Comparison of ENCODE assay signal across 16 cellular contexts in the genomic region with DNA sequence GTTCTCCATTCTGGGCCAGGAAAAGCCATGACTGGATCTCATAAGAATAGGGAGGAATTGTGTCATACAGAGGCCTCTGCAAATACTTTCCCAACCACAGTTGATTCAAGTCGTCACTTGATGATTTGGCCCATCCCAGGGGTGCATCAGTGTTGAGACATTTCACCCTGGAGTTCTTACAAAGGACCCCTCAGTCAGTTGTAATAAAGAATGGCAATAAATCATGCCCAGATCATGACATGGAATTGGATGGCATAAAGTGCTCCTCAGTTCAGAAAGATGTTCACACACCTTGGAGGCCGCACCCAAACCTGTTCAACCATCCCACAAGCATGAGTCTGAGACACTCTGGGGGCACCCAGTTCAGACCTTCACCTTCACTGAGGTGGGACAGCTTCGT.
DNase-seq lines count a peak whose midpoint lies in the region; ATAC-seq and TF ChIP-seq lines count a peak whose summit lies in the region.
"Had no signal": no experiment of that assay in that cellular context is flagged by ENCODE, and none has a peak within 500 bp of the region (broad histone marks: within the 10 kb centered on the region; RNA-seq: fewer than 3 reads in every experiment).

No MANE protein-coding gene starts in this region.

- no peak overlapping the region for H3K4me2 ChIP-seq in PC-3 (ENCODE audit: low read length)
- H3K4me2 ChIP-seq in fibroblast of lung (ENCODE audit: extremely low read depth, insufficient read depth, low read length) = no peak overlapping the region
- H3K4me2 ChIP-seq: BLaER1 had no signal

- 84 to 88% methylated on average over 3 of the region's 3 CpGs for WGBS in sigmoid colon, 2 donors

- no peaks in the 10 kb centered on the region for H3K27me3 Mint-ChIP-seq in activated CD4-positive, alpha-beta memory T cell treated with anti-CD3 and anti-CD28 coated beads, Interleukin-2, amount 10 ng/mL, durations not matched to agents 7 days and 5 days
- H3K27me3 Mint-ChIP-seq in natural killer cell treated with Interleukin-12 subunit alpha and Interleukin-12 subunit beta and Interleukin-15 and Interleukin-18, amount 100 ng/mL, for 72 hours = no peaks in the 10 kb centered on the region
- H3K27me3 Mint-ChIP-seq: T-cell had no signal

- ATAC-seq in PC-3 = no peak
- ATAC-seq in natural killer cell treated with Interleukin-12 subunit alpha and Interleukin-12 subunit beta and Interleukin-15 and Interleukin-18, amount 100 ng/mL, for 72 hours = no peak
- ATAC-seq: Panc1, T-cell had no signal

- no TSS peak for BruUV-seq in PC-3 (replicated peaks; lab: Mats Ljungman, UMichigan)

- peaks cover 7% of the 10 kb centered on the region for H3K4me1 Mint-ChIP-seq in activated CD4-positive, alpha-beta memory T cell treated with anti-CD3 and anti-CD28 coated beads, Interleukin-2, amount 10 ng/mL, durations not matched to agents 7 days and 5 days
- H3K4me1 Mint-ChIP-seq in natural killer cell treated with Interleukin-12 subunit alpha and Interleukin-12 subunit beta and Interleukin-15 and Interleukin-18, amount 100 ng/mL, for 72 hours (ENCODE audit: low read depth in 2 of 2) = peaks cover 14 to 20% of the 10 kb centered on the region in 2 donors

- H3K9ac ChIP-seq in PC-3 (ENCODE audit: low read length) (no peak overlapping the region), fibroblast of lung (ENCODE audit: insufficient read depth, low read length) (no peak overlapping the region)
- H3K9ac ChIP-seq: BLaER1 had no signal

- no peak for TF ChIP-seq POLR2A in sigmoid colon (IDR thresholded peaks at IDR 0.05)
- no peak for TF ChIP-seq POLR2A in erythroblast (IDR thresholded peaks at IDR 0.05; ENCODE audit: low read length)

- no peak for TF ChIP-seq EP300 in sigmoid colon (IDR thresholded peaks at IDR 0.05)

- CTCF ChIA-PET in PC-3 (lab: Charles Lee) = no interaction called here
- CTCF ChIA-PET in activated CD4-positive, alpha-beta memory T cell treated with anti-CD3 and anti-CD28 coated beads, Interleukin-2, amount 10 ng/mL, durations not matched to agents 7 days and 5 days (lab: Charles Lee) = no interaction called here

- no peaks in the 10 kb centered on the region for H4K20me1 ChIP-seq in PC-3 (ENCODE audit: low read length)
- H4K20me1 ChIP-seq in fibroblast of lung (ENCODE audit: control insufficient read depth, extremely low read depth, insufficient read depth, low read length) = no peaks in the 10 kb centered on the region
- H4K20me1 ChIP-seq: BLaER1 had no signal

- H3K4me3 ChIP-seq in PC-3 (ENCODE audit: low read length) = no peak overlapping the region
- H3K4me3 ChIP-seq in fibroblast of lung (replicated peaks in 1 of 4; ENCODE audit: control extremely low read depth in 1 of 4, insufficient read depth in 1 of 4, low read depth in 3 of 4, low read length in 4 of 4) = no peak overlapping the region
- no peak overlapping the region for H3K4me3 ChIP-seq in sigmoid colon
- H3K4me3 ChIP-seq: BLaER1, testis had no signal

- no peak overlapping the region for H3K27ac Mint-ChIP-seq in activated CD4-positive, alpha-beta memory T cell treated with anti-CD3 and anti-CD28 coated beads, Interleukin-2, amount 10 ng/mL, durations not matched to agents 7 days and 5 days
- peak overlapping the region in 1 of 2 donors; percentile 87 for H3K27ac Mint-ChIP-seq in natural killer cell treated with Interleukin-12 subunit alpha and Interleukin-12 subunit beta and Interleukin-15 and Interleukin-18, amount 100 ng/mL, for 72 hours
- H3K27ac Mint-ChIP-seq: activated naive CD8-positive, alpha-beta T cell; memory B cell; T-cell had no signal

- TF ChIP-seq CTCF in PC-3 (conservative IDR thresholded peaks at IDR 0.05; ENCODE audit: low read depth, low read length) (no peak), fibroblast of lung (conservative IDR thresholded peaks at IDR 0.05 in 1 of 2, IDR thresholded peaks at IDR 0.05 in 1 of 2; ENCODE audit: low read depth in 1 of 2, low read length in 2 of 2) (no peak), sigmoid colon (IDR thresholded peaks at IDR 0.05) (no peak)

- no peaks in the 10 kb centered on the region for H3K9me3 ChIP-seq in PC-3 (ENCODE audit: low read length)
- H3K9me3 ChIP-seq in fibroblast of lung (ENCODE audit: control insufficient read depth, insufficient read depth, low read depth, low read length) = no peaks in the 10 kb centered on the region
- no peaks in the 10 kb centered on the region for H3K9me3 ChIP-seq in sigmoid colon
- H3K9me3 ChIP-seq: testis had no signal

- DNase-seq in AG20443 (ENCODE audit: low spot score) (peak; percentile 82), PC-3 (peak; percentile 50), fibroblast of lung (ENCODE audit: low read depth in 2 of 2) (peak; percentile 56 to 83), sigmoid colon (peak; percentile 64), NCI-H510A (lab: John Stamatoyannopoulos, UW) (no peak), erythroblast (lab: John Stamatoyannopoulos, UW) (no peak)
- no peak for DNase-seq in activated CD4-positive, alpha-beta memory T cell treated with anti-CD3 and anti-CD28 coated beads, Interleukin-2, amount 10 ng/mL, durations not matched to agents 7 days and 5 days
- DNase-seq in natural killer cell treated with Interleukin-12 subunit alpha and Interleukin-12 subunit beta and Interleukin-15 and Interleukin-18, amount 100 ng/mL, for 72 hours (ENCODE audit: low spot score) = no peak
- DNase-seq: DMS79 treated with DMSO at 0.1 percent for 48 hours, nucleus accumbens, T-cell, testis had no signal

- peaks cover 2% of the 10 kb centered on the region for H3K9me3 Mint-ChIP-seq in activated CD4-positive, alpha-beta memory T cell treated with anti-CD3 and anti-CD28 coated beads, Interleukin-2, amount 10 ng/mL, durations not matched to agents 7 days and 5 days
- H3K9me3 Mint-ChIP-seq in natural killer cell treated with Interleukin-12 subunit alpha and Interleukin-12 subunit beta and Interleukin-15 and Interleukin-18, amount 100 ng/mL, for 72 hours = no peaks in the 10 kb centered on the region
- H3K9me3 Mint-ChIP-seq: memory B cell, T-cell had no signal

- H3K27ac ChIP-seq in PC-3 (ENCODE audit: low read length) = peak overlapping the region; percentile 62
- H3K27ac ChIP-seq in fibroblast of lung (ENCODE audit: insufficient read depth, low read length) = no peak overlapping the region
- no peak overlapping the region for H3K27ac ChIP-seq in sigmoid colon
- H3K27ac ChIP-seq: BLaER1, testis had no signal

- H3K79me2 ChIP-seq in PC-3 (ENCODE audit: low read length) = no peaks in the 10 kb centered on the region
- no peaks in the 10 kb centered on the region for H3K79me2 ChIP-seq in fibroblast of lung (ENCODE audit: control insufficient read depth, insufficient read depth, low read length)

- no peaks in the 10 kb centered on the region for H3K36me3 Mint-ChIP-seq in activated CD4-positive, alpha-beta memory T cell treated with anti-CD3 and anti-CD28 coated beads, Interleukin-2, amount 10 ng/mL, durations not matched to agents 7 days and 5 days (ENCODE audit: low read depth)
- H3K36me3 Mint-ChIP-seq in natural killer cell treated with Interleukin-12 subunit alpha and Interleukin-12 subunit beta and Interleukin-15 and Interleukin-18, amount 100 ng/mL, for 72 hours = no peaks in the 10 kb centered on the region
- H3K36me3 Mint-ChIP-seq: memory B cell had no signal

- H3K9me2 ChIP-seq in PC-3 (replicated peaks; ENCODE audit: low read length) = no peaks in the 10 kb centered on the region

- H3K36me3 ChIP-seq in PC-3 (ENCODE audit: low read depth, low read length) = no peaks in the 10 kb centered on the region
- no peaks in the 10 kb centered on the region for H3K36me3 ChIP-seq in fibroblast of lung (ENCODE audit: control insufficient read depth, insufficient read depth, low read length)
- no peaks in the 10 kb centered on the region for H3K36me3 ChIP-seq in sigmoid colon
- H3K36me3 ChIP-seq: BLaER1 had no signal

- H2AFZ ChIP-seq in PC-3 (ENCODE audit: low read length) (no peak overlapping the region), fibroblast of lung (ENCODE audit: low read length) (no peak overlapping the region)

- H3K4me1 ChIP-seq in PC-3 (ENCODE audit: insufficient read depth, low read length) (peaks cover 3% of the 10 kb centered on the region; the same call in 1 of the 2 replicates), fibroblast of lung (ENCODE audit: control insufficient read depth, extremely low read depth, insufficient read depth, low read length) (peaks cover 9% of the 10 kb centered on the region), sigmoid colon (no peaks in the 10 kb centered on the region)
- H3K4me1 ChIP-seq: testis had no signal

- POLR2A ChIA-PET in PC-3 (lab: Charles Lee; ENCODE audit: unreplicated experiment) = no interaction called here
- POLR2A ChIA-PET in activated CD4-positive, alpha-beta memory T cell treated with anti-CD3 and anti-CD28 coated beads, Interleukin-2, amount 10 ng/mL, durations not matched to agents 7 days and 5 days (lab: Charles Lee) = no interaction called here

- H3K4me3 Mint-ChIP-seq in activated CD4-positive, alpha-beta memory T cell treated with anti-CD3 and anti-CD28 coated beads, Interleukin-2, amount 10 ng/mL, durations not matched to agents 7 days and 5 days = no peak overlapping the region
- H3K4me3 Mint-ChIP-seq in natural killer cell treated with Interleukin-12 subunit alpha and Interleukin-12 subunit beta and Interleukin-15 and Interleukin-18, amount 100 ng/mL, for 72 hours = no peak overlapping the region
- H3K4me3 Mint-ChIP-seq: activated naive CD8-positive, alpha-beta T cell; memory B cell; T-cell had no signal

- intact Hi-C loops in PC-3 (cut with micrococcal nuclease) (no loop called here), sigmoid colon (cut with DNase I) (no loop called here)

- H3F3A ChIP-seq in PC-3 (ENCODE audit: low read length, unreplicated experiment) = no peaks in the 10 kb centered on the region

- H3K27me3 ChIP-seq in PC-3 (ENCODE audit: low read length) = no peaks in the 10 kb centered on the region
- H3K27me3 ChIP-seq in fibroblast of lung (ENCODE audit: control insufficient read depth, insufficient read depth, low read length) = no peaks in the 10 kb centered on the region
- H3K27me3 ChIP-seq in sigmoid colon = no peaks in the 10 kb centered on the region
- H3K27me3 ChIP-seq: BLaER1, testis had no signal

Comparison
In these comparisons a context has a peak if more than half of its experiments do, and no peak if none do; other contexts are left out.
1. DNase-seq: peak in AG20443 (single experiment), PC-3 (single experiment), fibroblast of lung (2 of 2) and sigmoid colon (single experiment); none in NCI-H510A (single experiment), activated CD4-positive, alpha-beta memory T cell treated with anti-CD3 and anti-CD28 coated beads, Interleukin-2, amount 10 ng/mL, durations not matched to agents 7 days and 5 days (single experiment), natural killer cell treated with Interleukin-12 subunit alpha and Interleukin-12 subunit beta and Interleukin-15 and Interleukin-18, amount 100 ng/mL, for 72 hours (single experiment) and erythroblast (0 of 2).